In genomic region chr1:85417017-85417416, GRCh38 we compare ENCODE assay signal across 1 cellular context.
TF ChIP-seq lines count a peak whose summit lies in the region.

No MANE protein-coding gene starts in this region.

TF ChIP-seq in WTC11, 78 proteins besides CTCF, POLR2A, EP300 and RAD21 (continued from another document):
- TF ChIP-seq CBFB (CRISPR knock-in tag; IDR thresholded peaks at IDR 0.05; ENCODE audit: low read depth) (no peak), FOXP1 (CRISPR knock-in tag; IDR thresholded peaks at IDR 0.05; ENCODE audit: borderline replicate concordance) (no peak), PREB (CRISPR knock-in tag; IDR thresholded peaks at IDR 0.05; ENCODE audit: borderline replicate concordance) (no peak)
